Comparison of ENCODE assay signal across 1 cellular context in genomic region chr6:35181933-35182612, GRCh38.
TF ChIP-seq lines count a peak whose summit lies in the region.

No MANE protein-coding gene starts in this region.

TF ChIP-seq in A549, 52 proteins besides CTCF, POLR2A, EP300 and RAD21 (continued from another document):
- 0 out of 5 replicates have a peak, but pooled peaks of 1 of the 2 experiments have one; percentile 35 for TF ChIP-seq JUN (IDR thresholded peaks at IDR 0.05)
- TF ChIP-seq FOXS1 (CRISPR knock-in tag; IDR thresholded peaks at IDR 0.05) = no peak
- TF ChIP-seq PBX3 (IDR thresholded peaks at IDR 0.05) = no peak
- TF ChIP-seq RNF2 (IDR thresholded peaks at IDR 0.05; ENCODE audit: borderline replicate concordance, low read depth) = no peak
- TF ChIP-seq CHD4 (IDR thresholded peaks at IDR 0.05; ENCODE audit: borderline replicate concordance) = peak; percentile 28; the same call in 1 of the 2 replicates
- TF ChIP-seq KDM1A (IDR thresholded peaks at IDR 0.05; ENCODE audit: low read depth) = no peak
- TF ChIP-seq MYC (IDR thresholded peaks at IDR 0.05; ENCODE audit: borderline replicate concordance, low read length) = no peak
- TF ChIP-seq NPAS2 (CRISPR knock-in tag; IDR thresholded peaks at IDR 0.05; ENCODE audit: borderline replicate concordance) = no peak
- no peak for TF ChIP-seq TP53 (CRISPR knock-in tag; IDR thresholded peaks at IDR 0.05)
- TF ChIP-seq TFCP2L1 (CRISPR knock-in tag; IDR thresholded peaks at IDR 0.05) = no peak
- TF ChIP-seq SMC3 (IDR thresholded peaks at IDR 0.05) = no peak
- TF ChIP-seq, protein P1, sequence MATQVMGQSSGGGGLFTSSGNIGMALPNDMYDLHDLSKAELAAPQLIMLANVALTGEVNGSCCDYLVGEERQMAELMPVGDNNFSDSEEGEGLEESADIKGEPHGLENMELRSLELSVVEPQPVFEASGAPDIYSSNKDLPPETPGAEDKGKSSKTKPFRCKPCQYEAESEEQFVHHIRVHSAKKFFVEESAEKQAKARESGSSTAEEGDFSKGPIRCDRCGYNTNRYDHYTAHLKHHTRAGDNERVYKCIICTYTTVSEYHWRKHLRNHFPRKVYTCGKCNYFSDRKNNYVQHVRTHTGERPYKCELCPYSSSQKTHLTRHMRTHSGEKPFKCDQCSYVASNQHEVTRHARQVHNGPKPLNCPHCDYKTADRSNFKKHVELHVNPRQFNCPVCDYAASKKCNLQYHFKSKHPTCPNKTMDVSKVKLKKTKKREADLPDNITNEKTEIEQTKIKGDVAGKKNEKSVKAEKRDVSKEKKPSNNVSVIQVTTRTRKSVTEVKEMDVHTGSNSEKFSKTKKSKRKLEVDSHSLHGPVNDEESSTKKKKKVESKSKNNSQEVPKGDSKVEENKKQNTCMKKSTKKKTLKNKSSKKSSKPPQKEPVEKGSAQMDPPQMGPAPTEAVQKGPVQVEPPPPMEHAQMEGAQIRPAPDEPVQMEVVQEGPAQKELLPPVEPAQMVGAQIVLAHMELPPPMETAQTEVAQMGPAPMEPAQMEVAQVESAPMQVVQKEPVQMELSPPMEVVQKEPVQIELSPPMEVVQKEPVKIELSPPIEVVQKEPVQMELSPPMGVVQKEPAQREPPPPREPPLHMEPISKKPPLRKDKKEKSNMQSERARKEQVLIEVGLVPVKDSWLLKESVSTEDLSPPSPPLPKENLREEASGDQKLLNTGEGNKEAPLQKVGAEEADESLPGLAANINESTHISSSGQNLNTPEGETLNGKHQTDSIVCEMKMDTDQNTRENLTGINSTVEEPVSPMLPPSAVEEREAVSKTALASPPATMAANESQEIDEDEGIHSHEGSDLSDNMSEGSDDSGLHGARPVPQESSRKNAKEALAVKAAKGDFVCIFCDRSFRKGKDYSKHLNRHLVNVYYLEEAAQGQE (IDR thresholded peaks at IDR 0.05) = no peak
- TF ChIP-seq POLR2AphosphoS2 (conservative IDR thresholded peaks at IDR 0.05; ENCODE audit: low read length) = no peak
- no peak for TF ChIP-seq EHF (CRISPR knock-in tag; IDR thresholded peaks at IDR 0.05)
- TF ChIP-seq SREBF2 (IDR thresholded peaks at IDR 0.05) = no peak
- no peak for TF ChIP-seq BHLHE40 (IDR thresholded peaks at IDR 0.05; ENCODE audit: low read depth, low read length)
- TF ChIP-seq ZNF302 (CRISPR knock-in tag; IDR thresholded peaks at IDR 0.05) = no peak
- no peak for TF ChIP-seq RCOR1 (IDR thresholded peaks at IDR 0.05; ENCODE audit: low read depth, low read length)
- TF ChIP-seq ATOH8 (CRISPR knock-in tag; IDR thresholded peaks at IDR 0.05; ENCODE audit: low read depth) = no peak
- no peak for TF ChIP-seq RARB (CRISPR knock-in tag; IDR thresholded peaks at IDR 0.05)
